In the genomic region with DNA sequence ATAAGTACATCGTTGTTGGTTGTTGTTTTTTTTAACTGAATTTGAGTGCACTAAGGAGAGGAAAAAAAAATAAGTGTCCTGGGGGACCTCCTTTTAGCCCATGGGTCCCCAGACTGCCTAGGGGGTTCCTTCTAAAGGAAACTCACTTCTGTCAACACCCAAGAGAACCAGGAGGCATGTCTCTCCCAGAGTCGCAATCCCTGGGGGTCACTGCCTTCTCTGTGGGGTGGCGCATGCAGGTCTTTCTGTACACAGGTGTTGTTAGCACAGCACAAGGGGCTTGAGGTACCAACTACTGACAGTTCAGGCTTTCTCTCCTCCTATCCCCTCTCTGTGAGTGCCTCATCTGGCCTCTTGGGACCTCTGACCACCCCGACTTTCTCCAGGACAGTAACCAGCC, we compare ENCODE assay signal across 16 cellular contexts.
"Had no signal": no experiment of that assay in that cellular context is flagged by ENCODE, and none has a peak within 500 bp of the region (broad histone marks: within the 10 kb centered on the region; RNA-seq: fewer than 3 reads in every experiment).

No MANE protein-coding gene starts in this region.

- ATAC-seq: activated T-helper 17 cell treated with anti-CD3 and anti-CD28 coated beads, Interleukin-2, amount 50 U/mL, for 72 hours; stimulated activated naive CD8-positive, alpha-beta T cell treated with anti-CD3 and anti-CD28 coated beads, Interleukin-15, Interleukin-2, amounts not matched to agents 100 U/mL and 50 U/mL, for 24 hours; T-cell had no signal

- H3K27me3 ChIP-seq: esophagus muscularis mucosa, ovary, upper lobe of right lung had no signal

- H3K9me3 ChIP-seq: esophagus muscularis mucosa, ovary, SK-N-SH, upper lobe of right lung had no signal

- H3K4me3 ChIP-seq: cardiac muscle cell, esophagus muscularis mucosa, lung, ovary, skin epidermis, upper lobe of right lung had no signal

- H3K36me3 ChIP-seq: cardiac muscle cell, esophagus muscularis mucosa, ovary, upper lobe of right lung had no signal

- H3K27ac ChIP-seq: cardiac muscle cell, ovary, upper lobe of right lung had no signal

- DNase-seq: activated CD4-positive, CD25-positive, alpha-beta regulatory T cell treated with anti-CD3 and anti-CD28 coated beads, Interleukin-2, amount 50 U/mL, for 72 hours; activated naive CD4-positive, alpha-beta T cell treated with anti-CD3 and anti-CD28 coated beads, Interleukin-2, amount 50 U/mL, for 16 hours; kidney; midbrain; naive thymus-derived CD4-positive, alpha-beta T cell; ovary; SK-N-SH; stimulated activated naive CD8-positive, alpha-beta T cell treated with anti-CD3 and anti-CD28 coated beads, Interleukin-15, Interleukin-2, amounts not matched to agents 100 U/mL and 50 U/mL, for 24 hours; T1000; upper lobe of right lung had no signal
